Comparison of ENCODE assay signal across 9 cellular contexts in genomic region chr15:82647045-82647834, GRCh38. TPM values are rescaled to one million over a fixed set of nuclear protein-coding genes. Genes with fewer than 3 reads are reported as not detected.
A peak's percentile ranks its signal among the peaks of the same experiment; 100 is the strongest.
DNase-seq lines count a peak whose midpoint lies in the region; ATAC-seq and TF ChIP-seq lines count a peak whose summit lies in the region.
"Had no signal": no experiment of that assay in that cellular context is flagged by ENCODE, and none has a peak within 500 bp of the region (broad histone marks: within the 10 kb centered on the region; RNA-seq: fewer than 3 reads in every experiment).

Gene CPEB1, minus strand, starts transcription at chr15:82647363. Its CDS starts 18,904 bp downstream, at chr15:82628459.

- H3K9me3 ChIP-seq in parathyroid adenoma (ENCODE audit: control insufficient read depth, low read length) (no peaks in the 10 kb centered on the region), aorta (ENCODE audit: control insufficient read depth, low read length) (no peaks in the 10 kb centered on the region)

- peak; percentile 26 for TF ChIP-seq CTCF in parathyroid adenoma (IDR thresholded peaks at IDR 0.05)

- ATAC-seq in Right ventricle myocardium superior (ENCODE audit: poor library complexity) = peak; percentile 87
- ATAC-seq in aorta (ENCODE audit: low FRiP score) = peak; percentile 77

- H3K9me3 Mint-ChIP-seq in activated naive CD4-positive, alpha-beta T cell treated with anti-CD3 and anti-CD28 coated beads, Interleukin-2, amount 50 U/mL, for 24 hours = no peaks in the 10 kb centered on the region

- intact Hi-C loops in Right ventricle myocardium superior (cut with DNase I) = no loop called here
- intact Hi-C loops in aorta (cut with DNase I) = no loop called here

- H3K4me1 Mint-ChIP-seq in activated naive CD4-positive, alpha-beta T cell treated with anti-CD3 and anti-CD28 coated beads, Interleukin-2, amount 50 U/mL, for 24 hours = peaks cover 4% of the 10 kb centered on the region

- peak within 1 kb of the TSS; percentile 49 for H3K4me2 ChIP-seq in parathyroid adenoma (ENCODE audit: low read length)

- H3K36me3 ChIP-seq in parathyroid adenoma (ENCODE audit: control insufficient read depth, insufficient read depth, low read length) (no peaks in the 10 kb centered on the region), aorta (ENCODE audit: control insufficient read depth in 1 of 2, insufficient read depth in 2 of 2, low read length in 1 of 2) (no peaks in the 10 kb centered on the region)

- H3K27ac ChIP-seq in parathyroid adenoma (peak within 1 kb of the TSS; percentile 85), aorta (ENCODE audit: low read depth in 1 of 2, low read length in 2 of 2) (no peak within 1 kb of the TSS)
- H3K27ac ChIP-seq: C4-2B had no signal

- H3K4me3 ChIP-seq in parathyroid adenoma (ENCODE audit: low read depth, low read length) = peak within 1 kb of the TSS; percentile 22
- peak within 1 kb of the TSS; percentile 49 to 62 for H3K4me3 ChIP-seq in aorta (ENCODE audit: low read length in 2 of 2)

- no peak within 1 kb of the TSS for H3K9ac ChIP-seq in parathyroid adenoma

- no peaks in the 10 kb centered on the region for H3K27me3 ChIP-seq in parathyroid adenoma (ENCODE audit: control insufficient read depth, insufficient read depth, low read length)
- H3K27me3 ChIP-seq in aorta (ENCODE audit: control insufficient read depth in 1 of 2, insufficient read depth in 2 of 2, low read length in 1 of 2) = no peaks in the 10 kb centered on the region

- no peaks in the 10 kb centered on the region for H3K4me1 ChIP-seq in parathyroid adenoma
- no peaks in the 10 kb centered on the region for H3K4me1 ChIP-seq in aorta (ENCODE audit: control insufficient read depth in 1 of 2, insufficient read depth in 2 of 2, low read length in 2 of 2)

- H3K36me3 Mint-ChIP-seq in activated naive CD4-positive, alpha-beta T cell treated with anti-CD3 and anti-CD28 coated beads, Interleukin-2, amount 50 U/mL, for 24 hours = no peaks in the 10 kb centered on the region

- peak within 1 kb of the TSS; percentile 79 for H3K4me3 Mint-ChIP-seq in activated naive CD4-positive, alpha-beta T cell treated with anti-CD3 and anti-CD28 coated beads, Interleukin-2, amount 50 U/mL, for 24 hours

- H2AFZ ChIP-seq in parathyroid adenoma = peak within 1 kb of the TSS; percentile 60

- DNase-seq in NCI-H1417 (lab: John Stamatoyannopoulos, UW) (peak in 2 of 3 experiments; percentile 90 to 91), NCI-H1417 treated with DMSO at 0.1 percent for 48 hours (lab: John Stamatoyannopoulos, UW) (no peak), NCI-H460 (ENCODE audit: extremely low read depth, low read depth) (peak; percentile 18), Right ventricle myocardium superior (peak; percentile 67), aorta (peak; percentile 74 to 87), GF-D8 (lab: John Stamatoyannopoulos, UW) (no peak)

- H3K79me2 ChIP-seq in parathyroid adenoma = no peaks in the 10 kb centered on the region

- peak within 1 kb of the TSS; percentile 21 for H3K27ac Mint-ChIP-seq in activated naive CD4-positive, alpha-beta T cell treated with anti-CD3 and anti-CD28 coated beads, Interleukin-2, amount 50 U/mL, for 24 hours

- 4 to 9% methylated on average over 69 to 96 of the region's 96 CpGs for WGBS in aorta, 2 donors

- H3K27me3 Mint-ChIP-seq in activated naive CD4-positive, alpha-beta T cell treated with anti-CD3 and anti-CD28 coated beads, Interleukin-2, amount 50 U/mL, for 24 hours = peaks cover 23% of the 10 kb centered on the region

RNA-seq across cellular contexts. Expression of gene CPEB1, which starts in this region (rescaled TPM):
- 1.6 and 2.2 TPM in 2 replicates for total RNA-seq in NCI-H460 (2014; rRNA removed; shearing (Covaris generic))
- 0.36 and 0.76 TPM in 2 replicates for polyA plus RNA-seq in NCI-H460 (2014; cell fraction: nucleus; rRNA removed)
- total RNA-seq in Right ventricle myocardium superior (1.3 TPM), aorta (10 to 100 TPM in 1 of 2 donors, 1 to 10 TPM in 1; 1.1 to 10.3 TPM)
- polyA plus RNA-seq in aorta = 1 to 10 TPM in 1 of 2 donors, under 1 TPM in 1; 0.88 to 4.1 TPM

Comparison
In these comparisons a context has a peak if more than half of its experiments do, and no peak if none do; other contexts are left out.
1. DNase-seq: peak in NCI-H1417 (2 of 3), NCI-H460 (single experiment), Right ventricle myocardium superior (single experiment) and aorta (2 of 2); none in NCI-H1417 treated with DMSO at 0.1 percent for 48 hours (single experiment) and GF-D8 (single experiment).